In the genomic region with DNA sequence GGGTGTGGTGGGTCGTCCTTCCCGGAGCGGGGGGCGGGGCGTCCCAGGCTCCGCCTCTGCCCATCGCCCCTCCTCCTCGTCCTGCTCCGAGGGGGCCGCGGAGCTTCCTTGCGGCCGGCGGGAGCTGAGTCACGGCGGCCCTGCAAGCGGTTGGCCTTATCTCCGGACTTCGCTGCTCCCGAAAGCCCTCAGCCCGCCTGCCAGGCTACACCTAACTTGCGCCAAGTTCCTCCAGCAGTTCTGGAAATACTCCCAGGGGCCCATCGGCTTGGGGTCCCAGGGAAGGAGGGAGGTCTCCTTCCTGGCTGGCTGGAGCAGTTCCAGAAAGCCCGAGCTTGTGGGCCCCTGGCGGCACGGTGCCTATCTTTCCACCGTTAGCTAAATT, we compare ENCODE assay signal across 8 cellular contexts. TPM values are rescaled to one million over a fixed set of nuclear protein-coding genes. Genes with fewer than 3 reads are reported as not detected.
DNase-seq lines count a peak whose midpoint lies in the region; ATAC-seq and TF ChIP-seq lines count a peak whose summit lies in the region.

No MANE protein-coding gene starts in this region.

- H3K27me3 Mint-ChIP-seq in activated CD8-positive, alpha-beta T cell treated with anti-CD3 and anti-CD28 coated beads for 36 hours = no peaks in the 10 kb centered on the region

- H3K4me1 Mint-ChIP-seq in activated CD8-positive, alpha-beta T cell treated with anti-CD3 and anti-CD28 coated beads for 36 hours (ENCODE audit: low read depth) = peaks cover 11% of the 10 kb centered on the region

- no peak for TF ChIP-seq CTCF in activated CD8-positive, alpha-beta T cell treated with anti-CD3 and anti-CD28 coated beads for 36 hours (IDR thresholded peaks at IDR 0.05)

- peak overlapping the region; percentile 60 for H3K4me3 ChIP-seq in effector memory CD4-positive, alpha-beta T cell (ENCODE audit: insufficient read depth, low read depth, low read length, poor library complexity, severe bottlenecking)

- POLR2A ChIA-PET in activated CD8-positive, alpha-beta T cell treated with anti-CD3 and anti-CD28 coated beads for 36 hours (lab: Charles Lee) = interaction anchor here (0.6 to 1.9 kb wide), 11 partner anchors 8 to 90 kb away, joined by 3 to 5 read pairs (median 4); a partner anchor contains a TSS

- ATAC-seq in GM18517 (IDR thresholded peaks at IDR 0.05; ENCODE audit: unreplicated experiment) = peak; percentile 64
- peak; percentile 73 for ATAC-seq in HG03045 (IDR thresholded peaks at IDR 0.05; ENCODE audit: unreplicated experiment)
- peak; percentile 92 for ATAC-seq in activated CD8-positive, alpha-beta T cell treated with anti-CD3 and anti-CD28 coated beads for 36 hours

- peak overlapping the region; percentile 87 for H3K27ac Mint-ChIP-seq in activated CD8-positive, alpha-beta T cell treated with anti-CD3 and anti-CD28 coated beads for 36 hours

- intact Hi-C loops in activated CD8-positive, alpha-beta T cell treated with anti-CD3 and anti-CD28 coated beads for 36 hours (cut with micrococcal nuclease) = no loop called here

- in situ Hi-C loops in ACHN (cut with HindIII; ENCODE audit: low pct_ligation_motif_present, low pct_unique_long_range_greater_than_20kb, low sequenced_read_pairs) = no loop called here

- CTCF ChIA-PET in activated CD8-positive, alpha-beta T cell treated with anti-CD3 and anti-CD28 coated beads for 36 hours (lab: Charles Lee) = interaction anchor here (0.8 to 1.9 kb wide), 6 partner anchors 18 to 122 kb away, joined by 3 to 5 read pairs (median 4); no protein-coding TSS in a partner anchor

- no peaks in the 10 kb centered on the region for H3K9me3 ChIP-seq in effector memory CD4-positive, alpha-beta T cell (ENCODE audit: control insufficient read depth, low read length)

- H3K27me3 ChIP-seq in effector memory CD4-positive, alpha-beta T cell (replicated peaks; ENCODE audit: control insufficient read depth, insufficient read depth, low read length, poor library complexity, severe bottlenecking) = no peaks in the 10 kb centered on the region

- H3K4me3 Mint-ChIP-seq in activated CD8-positive, alpha-beta T cell treated with anti-CD3 and anti-CD28 coated beads for 36 hours = peak overlapping the region; percentile 79

- peaks cover 17% of the 10 kb centered on the region for H3K4me1 ChIP-seq in effector memory CD4-positive, alpha-beta T cell (ENCODE audit: control insufficient read depth, insufficient read depth, low read length, poor library complexity, severe bottlenecking)

- H3K36me3 Mint-ChIP-seq in activated CD8-positive, alpha-beta T cell treated with anti-CD3 and anti-CD28 coated beads for 36 hours (ENCODE audit: low read depth) = no peaks in the 10 kb centered on the region

- H3K27ac ChIP-seq in effector memory CD4-positive, alpha-beta T cell (ENCODE audit: insufficient read depth, low read length, poor library complexity, severe bottlenecking) = no peak overlapping the region

- H3K9me3 Mint-ChIP-seq in activated CD8-positive, alpha-beta T cell treated with anti-CD3 and anti-CD28 coated beads for 36 hours = no peaks in the 10 kb centered on the region

- DNase-seq in ACHN = peak; percentile 87
- DNase-seq in NCI-H460 (ENCODE audit: extremely low read depth, low read depth) = peak; percentile 86
- peak; percentile 64 for DNase-seq in activated CD8-positive, alpha-beta T cell treated with anti-CD3 and anti-CD28 coated beads for 36 hours
- DNase-seq in effector memory CD4-positive, alpha-beta T cell = peak; percentile 25 to 37 (median 37)
- peak; percentile 93 to 96 for DNase-seq in lung microvascular endothelial cell (ENCODE audit: low read depth in 2 of 2)
- DNase-seq in stimulated activated CD8-positive, alpha-beta memory T cell treated with anti-CD3 and anti-CD28 coated beads, Interleukin-12 subunit alpha, Interleukin-12 subunit beta, amount 100 ng/mL, for 4 hours (ENCODE audit: low read depth) = peak; percentile 39

- no peaks in the 10 kb centered on the region for H3K36me3 ChIP-seq in effector memory CD4-positive, alpha-beta T cell (ENCODE audit: control insufficient read depth, insufficient read depth, low read length)

RNA-seq across cellular contexts. Expression of a gene that starts 54.2 kb away (rescaled TPM):
- 50.2 and 54.7 TPM in 2 replicates for total RNA-seq in NCI-H460 (2014; rRNA removed; shearing (Covaris generic))
- 31.2 and 46.1 TPM in 2 replicates for polyA plus RNA-seq in NCI-H460 (2014; cell fraction: nucleus; rRNA removed)
- total RNA-seq in activated CD8-positive, alpha-beta T cell treated with anti-CD3 and anti-CD28 coated beads for 36 hours = 10 to 100 TPM; 38.2 to 41.1 TPM
- 45.8 and 52.0 TPM in 2 replicates for total RNA-seq in lung microvascular endothelial cell

RNA-seq across cellular contexts. Expression of a gene that starts 59.6 kb away (rescaled TPM):
- 7.9 and 8.9 TPM in 2 replicates for total RNA-seq in NCI-H460 (2014; rRNA removed; shearing (Covaris generic))
- polyA plus RNA-seq in NCI-H460 (2014; cell fraction: nucleus; rRNA removed) = 9.3 and 21.8 TPM in 2 replicates
- 10 to 100 TPM; 58.7 to 61.2 TPM for total RNA-seq in activated CD8-positive, alpha-beta T cell treated with anti-CD3 and anti-CD28 coated beads for 36 hours
- total RNA-seq in lung microvascular endothelial cell = 11.8 and 17.5 TPM in 2 replicates

Comparison
In these comparisons a context has a peak if more than half of its experiments do, and no peak if none do; other contexts are left out.
1. DNase-seq: peak in every context shown above with its lines; median percentile 94 in lung microvascular endothelial cell; 87 in ACHN; 86 in NCI-H460; 64 in activated CD8-positive, alpha-beta T cell treated with anti-CD3 and anti-CD28 coated beads for 36 hours; 39 in stimulated activated CD8-positive, alpha-beta memory T cell treated with anti-CD3 and anti-CD28 coated beads, Interleukin-12 subunit alpha, Interleukin-12 subunit beta, amount 100 ng/mL, for 4 hours; 37 in effector memory CD4-positive, alpha-beta T cell.